In the genomic region with DNA sequence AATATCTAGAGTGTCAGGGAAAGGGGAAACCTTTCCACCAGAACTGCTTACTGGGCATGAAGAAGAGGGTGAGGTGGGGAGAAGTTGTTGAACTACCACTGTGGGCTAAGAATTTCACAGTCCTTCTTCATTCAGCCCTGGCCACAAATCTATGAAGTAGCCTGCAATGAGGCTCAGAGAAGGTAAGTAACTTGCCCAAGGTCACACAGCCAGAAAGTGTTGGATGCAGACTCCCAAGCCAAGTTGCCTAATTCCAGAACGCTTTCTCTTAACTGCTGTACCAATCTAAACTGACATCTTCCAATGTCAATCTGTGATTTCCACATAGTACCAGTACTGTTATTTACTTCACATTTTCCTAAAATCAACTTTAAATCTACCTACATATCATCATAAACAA, we compare ENCODE assay signal across 15 cellular contexts. TPM values are rescaled to one million over a fixed set of nuclear protein-coding genes. Genes with fewer than 3 reads are reported as not detected.
DNase-seq lines count a peak whose midpoint lies in the region; ATAC-seq, FAIRE-seq and TF ChIP-seq lines count a peak whose summit lies in the region.
"Had no signal": no experiment of that assay in that cellular context is flagged by ENCODE, and none has a peak within 500 bp of the region (broad histone marks: within the 10 kb centered on the region; RNA-seq: fewer than 3 reads in every experiment).

No MANE protein-coding gene starts in this region.

- H4K20me1 ChIP-seq in neural progenitor cell (ENCODE audit: low read depth), result no peaks in the 10 kb centered on the region

- H3K27me3 ChIP-seq in neural progenitor cell (peaks cover 52% of the 10 kb centered on the region), vagina (no peaks in the 10 kb centered on the region)

- no peak overlapping the region for H2AFZ ChIP-seq in neural progenitor cell (replicated peaks)

- TF ChIP-seq POLR2A in GM12892 (IDR thresholded peaks at IDR 0.05; ENCODE audit: low read depth, low read length), result no peak
- TF ChIP-seq POLR2A in vagina (IDR thresholded peaks at IDR 0.05), result no peak

- no peak for TF ChIP-seq CTCF in neural progenitor cell (IDR thresholded peaks at IDR 0.05)
- TF ChIP-seq CTCF in vagina (IDR thresholded peaks at IDR 0.05), result no peak

- H3K36me3 Mint-ChIP-seq in T-helper 17 cell (ENCODE audit: low read depth) (peaks cover 2% of the 10 kb centered on the region), neural progenitor cell (no peaks in the 10 kb centered on the region)

- H3K4me1 Mint-ChIP-seq in T-helper 17 cell, result peaks cover 11% of the 10 kb centered on the region
- peaks cover 9% of the 10 kb centered on the region for H3K4me1 Mint-ChIP-seq in neural progenitor cell

- no peaks in the 10 kb centered on the region for H3K4me1 ChIP-seq in neural progenitor cell
- H3K4me1 ChIP-seq in vagina, result peaks cover 18% of the 10 kb centered on the region
- H3K4me1 ChIP-seq: BE2C had no signal

- FAIRE-seq in GM12892 (lab: Jason Lieb, UNC), result peak; percentile 27
- FAIRE-seq: A549, D721Med had no signal

- H3K4me3 Mint-ChIP-seq in T-helper 17 cell (no peak overlapping the region), neural progenitor cell (peak overlapping the region; percentile 5)

- H3K4me3 ChIP-seq in neural progenitor cell (no peak overlapping the region), vagina (no peak overlapping the region)
- H3K4me3 ChIP-seq: A549 had no signal

- H3K36me3 ChIP-seq in neural progenitor cell (no peaks in the 10 kb centered on the region), vagina (no peaks in the 10 kb centered on the region)
- H3K36me3 ChIP-seq: BE2C had no signal

- H3K79me2 ChIP-seq in neural progenitor cell (ENCODE audit: low read depth), result no peaks in the 10 kb centered on the region

- H3K9me3 ChIP-seq in T-helper 17 cell (ENCODE audit: control insufficient read depth, low read length, poor library complexity, severe bottlenecking) (no peaks in the 10 kb centered on the region), neural progenitor cell (ENCODE audit: low read depth) (no peaks in the 10 kb centered on the region), vagina (no peaks in the 10 kb centered on the region)
- H3K9me3 ChIP-seq: A549, BE2C had no signal

- H3K27ac ChIP-seq in neural progenitor cell, result no peak overlapping the region
- H3K27ac ChIP-seq in vagina, result no peak overlapping the region
- H3K27ac ChIP-seq: A549, C4-2B had no signal

- peaks cover 5% of the 10 kb centered on the region for H3K27me3 Mint-ChIP-seq in T-helper 17 cell
- H3K27me3 Mint-ChIP-seq in neural progenitor cell (ENCODE audit: insufficient read depth, low read depth), result peaks cover 19% of the 10 kb centered on the region

- intact Hi-C loops in vagina (cut with DNase I), result no loop called here

- no peak for ATAC-seq in T-helper 17 cell

- peaks cover 12% of the 10 kb centered on the region for H3F3A ChIP-seq in neural progenitor cell (ENCODE audit: low read depth)

- H3K27ac Mint-ChIP-seq in T-helper 17 cell (peak overlapping the region; percentile 51), neural progenitor cell (no peak overlapping the region)
- H3K27ac Mint-ChIP-seq: CD4-positive, alpha-beta memory T cell had no signal

- H3K4me2 ChIP-seq in neural progenitor cell, result no peak overlapping the region
- H3K4me2 ChIP-seq: A549 had no signal

- no peak overlapping the region for H3K9ac ChIP-seq in neural progenitor cell

- DNase-seq in GM12892 (ENCODE audit: insufficient read length) (no peak), T-helper 17 cell (no peak), neural progenitor cell (ENCODE audit: low spot score) (no peak), NCI-H1930 (lab: John Stamatoyannopoulos, UW) (no peak), vagina (ENCODE audit: extremely low spot score in 2 of 2) (no peak)
- DNase-seq: BE2C, DND-41, GDM1 had no signal

- peaks cover 5% of the 10 kb centered on the region for H3K9me3 Mint-ChIP-seq in neural progenitor cell
- H3K9me3 Mint-ChIP-seq: CD4-positive, alpha-beta memory T cell had no signal

RNA-seq across cellular contexts. Expression of a gene that starts 2.1 kb away (rescaled TPM):
- 1.6 TPM for polyA plus RNA-seq in GM12892 (2012; ENCODE audit: missing spikeins)
- total RNA-seq in T-helper 17 cell, result under 1 TPM in 1 of 2 donors, not detected in 1; 0.13 TPM
- 0.15 TPM in 1 of 2 replicates, not detected in the other for total RNA-seq in neural progenitor cell (ENCODE audit: low replicate concordance)
- 1.5 TPM for total RNA-seq in vagina
- polyA plus RNA-seq: CD4-positive, alpha-beta memory T cell had no signal

RNA-seq across cellular contexts. Expression of a gene that starts 25.5 kb away (rescaled TPM):
- polyA plus RNA-seq in GM12892 (2012; ENCODE audit: missing spikeins), result 0.15 TPM
- total RNA-seq in T-helper 17 cell (not detected), neural progenitor cell (ENCODE audit: low replicate concordance) (not detected in 2 replicates), vagina (not detected)
- total RNA-seq: CD4-positive, alpha-beta memory T cell; H4; IMR-90 had no signal
- polyA plus RNA-seq: A549; AG04450; CD4-positive, alpha-beta memory T cell; IMR-90 had no signal

RNA-seq across cellular contexts. Expression of a gene that starts 27.4 kb away (rescaled TPM):
- 20.5 TPM for polyA plus RNA-seq in GM12892 (2012; ENCODE audit: missing spikeins)
- total RNA-seq in T-helper 17 cell, result 10 to 100 TPM; 18.1 to 24.0 TPM
- total RNA-seq in neural progenitor cell (ENCODE audit: low replicate concordance), result 16.6 and 24.4 TPM in 2 replicates
- 23.8 TPM for total RNA-seq in vagina

RNA-seq across cellular contexts. Expression of a gene that starts 58.7 kb away (rescaled TPM):
- polyA plus RNA-seq in GM12892 (2012; ENCODE audit: missing spikeins), result 114 TPM
- total RNA-seq in T-helper 17 cell (100 to 1,000 TPM; 188 to 208 TPM), neural progenitor cell (ENCODE audit: low replicate concordance) (18.3 and 25.4 TPM in 2 replicates), vagina (26.3 TPM)
